Comparison of ENCODE assay signal across 1 cellular context in genomic region chr7:105346593-105347322, GRCh38.
TF ChIP-seq lines count a peak whose summit lies in the region.

No MANE protein-coding gene starts in this region.

TF ChIP-seq in HCT116, 20 proteins besides CTCF, POLR2A, EP300 and RAD21 (continued from another document):
- no peak for TF ChIP-seq CBX3 (IDR thresholded peaks at IDR 0.05; ENCODE audit: low read depth)
- no peak for TF ChIP-seq YY1 (IDR thresholded peaks at IDR 0.05; ENCODE audit: extremely low read depth, insufficient replicate concordance, low read depth, low read length)
- no peak for TF ChIP-seq EZH2phosphoT487 (IDR thresholded peaks at IDR 0.05; ENCODE audit: borderline replicate concordance)
- TF ChIP-seq ELF1 (IDR thresholded peaks at IDR 0.05; ENCODE audit: borderline replicate concordance, low read depth) = no peak
- no peak for TF ChIP-seq POLR2AphosphoS5 (IDR thresholded peaks at IDR 0.05; ENCODE audit: low read depth, low read length)
